17 cellular contexts compared by ENCODE assay signal in the genomic region with DNA sequence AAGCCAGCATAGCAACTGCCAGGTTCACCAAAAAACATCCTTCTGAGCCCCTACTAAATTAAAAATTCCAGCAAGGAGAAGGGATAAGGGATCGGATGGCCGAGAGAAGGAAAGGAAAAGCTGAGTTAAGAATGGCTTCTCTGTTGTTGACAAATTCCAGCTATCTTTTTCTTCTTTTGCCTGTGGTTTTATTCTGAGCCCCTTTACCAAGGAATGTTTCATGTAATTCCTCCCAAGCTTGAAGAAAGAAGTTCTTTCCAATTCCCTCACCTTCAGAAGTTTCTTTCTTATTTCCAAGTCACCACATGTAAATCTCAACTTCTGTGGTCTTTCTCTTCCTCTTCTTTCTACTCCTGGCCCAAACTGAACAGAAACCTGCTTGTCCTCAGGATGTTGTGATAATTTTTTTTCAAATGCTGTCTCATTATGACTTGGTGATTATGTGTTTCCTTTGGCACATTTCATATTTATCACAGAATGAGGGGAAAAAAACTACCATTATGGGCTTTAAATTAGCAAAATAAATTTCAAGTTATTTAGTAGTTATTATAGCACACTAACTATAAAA. TPM values are rescaled to one million over a fixed set of nuclear protein-coding genes. Genes with fewer than 3 reads are reported as not detected.
DNase-seq lines count a peak whose midpoint lies in the region; ATAC-seq, FAIRE-seq and TF ChIP-seq lines count a peak whose summit lies in the region.
"Had no signal": no experiment of that assay in that cellular context is flagged by ENCODE, and none has a peak within 500 bp of the region (broad histone marks: within the 10 kb centered on the region; RNA-seq: fewer than 3 reads in every experiment).

No MANE protein-coding gene starts in this region.

- no peak for FAIRE-seq in astrocyte (lab: Jason Lieb, UNC)
- FAIRE-seq: K562, RCC 7860 had no signal

- peaks cover 7% of the 10 kb centered on the region for H3K79me2 ChIP-seq in astrocyte (ENCODE audit: insufficient read depth, low read length)

- no peak overlapping the region for H3K9ac ChIP-seq in astrocyte (ENCODE audit: low read length)
- H3K9ac ChIP-seq: SK-N-SH had no signal

- H3K36me3 Mint-ChIP-seq in MCF 10A (ENCODE audit: insufficient read depth, unreplicated experiment) (peaks cover 10% of the 10 kb centered on the region), astrocyte (ENCODE audit: low read depth, unreplicated experiment) (peaks cover 5% of the 10 kb centered on the region), T-cell (no peaks in the 10 kb centered on the region)
- H3K36me3 Mint-ChIP-seq: CD8-positive, alpha-beta memory T cell had no signal

- H4K20me1 ChIP-seq in astrocyte (ENCODE audit: insufficient read depth, low read length), result no peaks in the 10 kb centered on the region

- TF ChIP-seq POLR2A in breast epithelium (IDR thresholded peaks at IDR 0.05), result no peak
- TF ChIP-seq POLR2A in adrenal gland (IDR thresholded peaks at IDR 0.05), result no peak

- DNase-seq in MCF 10A (ENCODE audit: unreplicated experiment) (no peak), breast epithelium (ENCODE audit: low spot score in 2 of 2) (no peak), astrocyte (ENCODE audit: low read depth) (peak; percentile 44), foreskin keratinocyte (no peak), T-cell (no peak), adrenal gland (no peak), NCI-H2107 (lab: John Stamatoyannopoulos, UW) (no peak), NCI-H510A (lab: John Stamatoyannopoulos, UW) (no peak)
- DNase-seq: CD8-positive, alpha-beta memory T cell; NCI-H1436; NCI-H2029 treated with DMSO at 0.1 percent for 48 hours; NCI-H524; Right ventricle myocardium superior; SK-N-SH had no signal

- H3K9me3 Mint-ChIP-seq in MCF 10A (ENCODE audit: unreplicated experiment) (no peaks in the 10 kb centered on the region), astrocyte (ENCODE audit: unreplicated experiment) (no peaks in the 10 kb centered on the region), T-cell (no peaks in the 10 kb centered on the region)
- H3K9me3 Mint-ChIP-seq: CD8-positive, alpha-beta memory T cell had no signal

- BruUV-seq in MCF 10A (replicated peaks; lab: Mats Ljungman, UMichigan), result no TSS peak

- H3K4me3 ChIP-seq in breast epithelium, result no peak overlapping the region
- no peak overlapping the region for H3K4me3 ChIP-seq in astrocyte (ENCODE audit: insufficient read depth, low read depth, low read length)
- no peak overlapping the region for H3K4me3 ChIP-seq in adrenal gland
- H3K4me3 ChIP-seq: K562 had no signal

- H2AFZ ChIP-seq in astrocyte (ENCODE audit: low read depth, low read length), result no peak overlapping the region

- TF ChIP-seq CTCF in MCF 10A (IDR thresholded peaks at IDR 0.05; ENCODE audit: unreplicated experiment) (no peak), breast epithelium (IDR thresholded peaks at IDR 0.05) (no peak), astrocyte (IDR thresholded peaks at IDR 0.05; ENCODE audit: insufficient read depth, low read depth, low read length) (no peak), foreskin keratinocyte (conservative IDR thresholded peaks at IDR 0.05) (no peak), adrenal gland (IDR thresholded peaks at IDR 0.05) (no peak)

- peaks cover 0 to 10% of the 10 kb centered on the region in 2 donors for H3K4me1 ChIP-seq in breast epithelium
- H3K4me1 ChIP-seq in astrocyte (ENCODE audit: insufficient read depth, low read length), result peaks cover 15% of the 10 kb centered on the region
- peaks cover 48% of the 10 kb centered on the region for H3K4me1 ChIP-seq in foreskin keratinocyte
- peaks cover 16 to 36% of the 10 kb centered on the region in 2 donors for H3K4me1 ChIP-seq in adrenal gland (replicated peaks in 1 of 2)

- H3K27me3 ChIP-seq in breast epithelium (no peaks in the 10 kb centered on the region), astrocyte (ENCODE audit: insufficient read depth, low read length) (no peaks in the 10 kb centered on the region), foreskin keratinocyte (no peaks in the 10 kb centered on the region), adrenal gland (no peaks in the 10 kb centered on the region)

- H3K4me2 ChIP-seq in astrocyte (ENCODE audit: low read length), result no peak overlapping the region
- H3K4me2 ChIP-seq: SK-N-SH had no signal

- H3K27ac ChIP-seq in breast epithelium (peak overlapping the region in 1 of 2 donors; percentile 21), astrocyte (ENCODE audit: low read depth, low read length) (no peak overlapping the region), foreskin keratinocyte (peak overlapping the region; percentile 6), adrenal gland (no peak overlapping the region)
- H3K27ac ChIP-seq: 22Rv1 had no signal

- 89 to 96% (median 94%) methylated on average over 2 of the region's 2 CpGs for WGBS in adrenal gland, 4 donors

- H3K4me1 Mint-ChIP-seq in MCF 10A (ENCODE audit: insufficient read depth, unreplicated experiment), result peaks cover 16% of the 10 kb centered on the region
- H3K4me1 Mint-ChIP-seq in astrocyte (ENCODE audit: low read depth, unreplicated experiment), result peaks cover 36% of the 10 kb centered on the region
- H3K4me1 Mint-ChIP-seq in T-cell, result no peaks in the 10 kb centered on the region
- H3K4me1 Mint-ChIP-seq: CD8-positive, alpha-beta memory T cell had no signal

- POLR2A ChIA-PET in MCF 10A (lab: Yijun Ruan, JAX) (interaction anchor here (0.8 to 1.3 kb wide), 3 partner anchors 22 to 39 kb away, joined by 3 to 6 read pairs (median 4); no protein-coding TSS in a partner anchor), T-cell (lab: Charles Lee) (no interaction called here)

- intact Hi-C loops in MCF 10A (cut with micrococcal nuclease) (no loop called here), breast epithelium (cut with DNase I; ENCODE audit: low total_unique reads) (no loop called here), adrenal gland (cut with DNase I) (no loop called here)

- ATAC-seq in foreskin keratinocyte (no peak), T-cell (replicated peaks in 1 of 4) (no peak)
- ATAC-seq: K562 had no signal

- H3K4me3 Mint-ChIP-seq in MCF 10A (ENCODE audit: unreplicated experiment), result no peak overlapping the region
- peak overlapping the region; percentile 75 for H3K4me3 Mint-ChIP-seq in astrocyte (ENCODE audit: unreplicated experiment)
- no peak overlapping the region for H3K4me3 Mint-ChIP-seq in T-cell
- H3K4me3 Mint-ChIP-seq: CD8-positive, alpha-beta memory T cell had no signal

- CTCF ChIA-PET in MCF 10A (lab: Yijun Ruan, JAX), result no interaction called here
- CTCF ChIA-PET in T-cell (lab: Charles Lee), result no interaction called here

- H3K9me3 ChIP-seq in breast epithelium (no peaks in the 10 kb centered on the region), astrocyte (ENCODE audit: insufficient read depth, low read depth, low read length) (no peaks in the 10 kb centered on the region), adrenal gland (replicated peaks in 1 of 3) (no peaks in the 10 kb centered on the region)
- H3K9me3 ChIP-seq: SK-N-SH had no signal

- H3K36me3 ChIP-seq in breast epithelium (no peaks in the 10 kb centered on the region), astrocyte (ENCODE audit: insufficient read depth, low read length) (no peaks in the 10 kb centered on the region), adrenal gland (replicated peaks in 1 of 2) (no peaks in the 10 kb centered on the region)

- H3K27me3 Mint-ChIP-seq in MCF 10A (ENCODE audit: insufficient read depth, unreplicated experiment), result no peaks in the 10 kb centered on the region
- no peaks in the 10 kb centered on the region for H3K27me3 Mint-ChIP-seq in astrocyte (ENCODE audit: low read depth, unreplicated experiment)
- H3K27me3 Mint-ChIP-seq in T-cell, result peaks cover 0 to 3% of the 10 kb centered on the region in 2 donors

- H3K27ac Mint-ChIP-seq in MCF 10A (ENCODE audit: low read depth, unreplicated experiment), result peak overlapping the region; percentile 35
- peak overlapping the region; percentile 87 for H3K27ac Mint-ChIP-seq in astrocyte (ENCODE audit: unreplicated experiment)
- no peak overlapping the region for H3K27ac Mint-ChIP-seq in T-cell
- H3K27ac Mint-ChIP-seq: CD8-positive, alpha-beta memory T cell had no signal

RNA-seq across cellular contexts. Expression of a gene that starts 40.0 kb away (rescaled TPM):
- total RNA-seq in MCF 10A (2022), result 17.2 and 25.1 TPM in 2 replicates
- total RNA-seq in breast epithelium, result 10 to 100 TPM in 2 of 3 donors, 1 to 10 TPM in 1; 5.6 to 28.0 (median 13.1) TPM
- 25.3 and 26.5 TPM in 2 replicates for total RNA-seq in astrocyte
- total RNA-seq in foreskin keratinocyte, result 55.8 and 65.5 TPM in 2 replicates
- 8.6 and 9.3 TPM in 2 replicates for polyA plus RNA-seq in foreskin keratinocyte
- total RNA-seq in T-cell, result 1 to 10 TPM in 2 of 5 donors, under 1 TPM in 3; 0.55 to 1.9 (median 0.70) TPM
- 10 to 100 TPM; 13.5 to 33.9 (median 23.2) TPM for total RNA-seq in adrenal gland
- polyA plus RNA-seq in adrenal gland, result 1 to 10 TPM; 2.3 to 5.7 (median 2.7) TPM

RNA-seq across cellular contexts. Expression of a gene that starts 40.3 kb away (rescaled TPM):
- total RNA-seq in MCF 10A (2022) (88.1 and 107 TPM in 2 replicates), breast epithelium (100 to 1,000 TPM in 1 of 3 donors, 10 to 100 TPM in 2; 72.8 to 126 (median 73.8) TPM), astrocyte (106 and 107 TPM in 2 replicates), foreskin keratinocyte (88.2 and 106 TPM in 2 replicates), T-cell (10 to 100 TPM; 27.0 to 48.9 (median 36.8) TPM), adrenal gland (100 to 1,000 TPM in 2 of 8 donors, 10 to 100 TPM in 6; 50.9 to 150 (median 88.3) TPM)
- polyA plus RNA-seq in foreskin keratinocyte (37.5 and 40.4 TPM in 2 replicates), adrenal gland (100 to 1,000 TPM in 1 of 3 donors, 10 to 100 TPM in 2; 34.8 to 152 (median 39.0) TPM)

Comparison
In these comparisons a context has a peak if more than half of its experiments do, and no peak if none do; other contexts are left out.
1. H3K27ac Mint-ChIP-seq: peak in MCF 10A (single experiment) and astrocyte (single experiment); none in T-cell (0 of 2).